In genomic region chr20:29408034-29408695, GRCh38 we compare ENCODE assay signal across 21 cellular contexts.
DNase-seq lines count a peak whose midpoint lies in the region; ATAC-seq lines count a peak whose summit lies in the region.
"Had no signal": no experiment of that assay in that cellular context is flagged by ENCODE, and none has a peak within 500 bp of the region (broad histone marks: within the 10 kb centered on the region; RNA-seq: fewer than 3 reads in every experiment).

No MANE protein-coding gene starts in this region.

- peaks cover 7% of the 10 kb centered on the region for H3K36me3 Mint-ChIP-seq in activated CD4-positive, alpha-beta memory T cell treated with anti-CD3 and anti-CD28 coated beads, Interleukin-2, amount 10 ng/mL, durations not matched to agents 7 days and 5 days (ENCODE audit: low read depth)
- H3K36me3 Mint-ChIP-seq: CD8-positive, alpha-beta T cell had no signal

- no peaks in the 10 kb centered on the region for H3K4me1 Mint-ChIP-seq in stimulated activated naive CD8-positive, alpha-beta T cell treated with anti-CD3 and anti-CD28 coated beads, Interleukin-15, amount 100 ng/mL, for 72 hours
- peaks cover 5% of the 10 kb centered on the region for H3K4me1 Mint-ChIP-seq in activated CD4-positive, alpha-beta memory T cell treated with anti-CD3 and anti-CD28 coated beads, Interleukin-2, amount 10 ng/mL, durations not matched to agents 7 days and 5 days
- H3K4me1 Mint-ChIP-seq: nephron progenitor cell had no signal

- H3K4me3 Mint-ChIP-seq in stimulated activated naive CD8-positive, alpha-beta T cell treated with anti-CD3 and anti-CD28 coated beads, Interleukin-15, amount 100 ng/mL, for 72 hours, result peak overlapping the region in 1 of 2 donors; percentile 64
- H3K4me3 Mint-ChIP-seq in activated CD4-positive, alpha-beta memory T cell treated with anti-CD3 and anti-CD28 coated beads, Interleukin-2, amount 10 ng/mL, durations not matched to agents 7 days and 5 days, result peak overlapping the region; percentile 7
- H3K4me3 Mint-ChIP-seq: CD8-positive, alpha-beta T cell; T-cell had no signal

- no peak overlapping the region for H3K27ac Mint-ChIP-seq in stimulated activated naive CD8-positive, alpha-beta T cell treated with anti-CD3 and anti-CD28 coated beads, Interleukin-15, amount 100 ng/mL, for 72 hours
- H3K27ac Mint-ChIP-seq in activated CD4-positive, alpha-beta memory T cell treated with anti-CD3 and anti-CD28 coated beads, Interleukin-2, amount 10 ng/mL, durations not matched to agents 7 days and 5 days, result no peak overlapping the region
- H3K27ac Mint-ChIP-seq: CD8-positive, alpha-beta T cell; nephron progenitor cell; T-cell had no signal

- peaks cover 16 to 67% of the 10 kb centered on the region in 2 donors for H3K9me3 Mint-ChIP-seq in stimulated activated naive CD8-positive, alpha-beta T cell treated with anti-CD3 and anti-CD28 coated beads, Interleukin-15, amount 100 ng/mL, for 72 hours
- H3K9me3 Mint-ChIP-seq in activated CD4-positive, alpha-beta memory T cell treated with anti-CD3 and anti-CD28 coated beads, Interleukin-2, amount 10 ng/mL, durations not matched to agents 7 days and 5 days, result peaks cover 31% of the 10 kb centered on the region

- POLR2A ChIA-PET in activated CD4-positive, alpha-beta memory T cell treated with anti-CD3 and anti-CD28 coated beads, Interleukin-2, amount 10 ng/mL, durations not matched to agents 7 days and 5 days (lab: Charles Lee), result no interaction called here

- DNase-seq in stimulated activated naive CD8-positive, alpha-beta T cell treated with anti-CD3 and anti-CD28 coated beads, Interleukin-15, amount 100 ng/mL, for 72 hours, result no peak
- no peak for DNase-seq in stimulated activated naive CD8-positive, alpha-beta T cell treated with anti-CD3 and anti-CD28 coated beads, Interleukin-15, Interleukin-2, amounts not matched to agents 100 U/mL and 50 U/mL, for 24 hours
- no peak for DNase-seq in activated CD4-positive, alpha-beta memory T cell treated with anti-CD3 and anti-CD28 coated beads, Interleukin-2, amount 10 ng/mL, durations not matched to agents 7 days and 5 days
- peak; percentile 27 for DNase-seq in iris pigment epithelial cell (ENCODE audit: low read depth)
- no peak for DNase-seq in DMS79 (lab: John Stamatoyannopoulos, UW)
- DNase-seq in HPDE6-E6E7 (ENCODE audit: extremely low spot score), result no peak
- DNase-seq in NCI-H69 (lab: John Stamatoyannopoulos, UW), result no peak
- DNase-seq: activated CD4-positive, alpha-beta T cell treated with anti-CD3 and anti-CD28 coated beads, Interleukin-2, amount 50 U/mL, for 1 hour; CD8-positive, alpha-beta T cell; cerebellar nuclear complex; DND-41; effector CD8-positive, alpha-beta T cell; glutamatergic neuron; midbrain; NCI-H1436 treated with DMSO at 0.1 percent for 48 hours; NCI-H526; nephron progenitor cell; Right ventricle myocardium superior; T-cell had no signal

- CTCF ChIA-PET in activated CD4-positive, alpha-beta memory T cell treated with anti-CD3 and anti-CD28 coated beads, Interleukin-2, amount 10 ng/mL, durations not matched to agents 7 days and 5 days (lab: Charles Lee), result no interaction called here

- H3K27me3 Mint-ChIP-seq in stimulated activated naive CD8-positive, alpha-beta T cell treated with anti-CD3 and anti-CD28 coated beads, Interleukin-15, amount 100 ng/mL, for 72 hours, result peaks cover 28% of the 10 kb centered on the region
- peaks cover 22% of the 10 kb centered on the region for H3K27me3 Mint-ChIP-seq in activated CD4-positive, alpha-beta memory T cell treated with anti-CD3 and anti-CD28 coated beads, Interleukin-2, amount 10 ng/mL, durations not matched to agents 7 days and 5 days

- ATAC-seq in stimulated activated naive CD8-positive, alpha-beta T cell treated with anti-CD3 and anti-CD28 coated beads, Interleukin-15, amount 100 ng/mL, for 72 hours, result peak; percentile 37
- ATAC-seq in stimulated activated naive CD8-positive, alpha-beta T cell treated with anti-CD3 and anti-CD28 coated beads, Interleukin-15, Interleukin-2, amounts not matched to agents 100 U/mL and 50 U/mL, for 24 hours, result no peak
- no peak for ATAC-seq in GM19324 (IDR thresholded peaks at IDR 0.05; ENCODE audit: low FRiP score, unreplicated experiment)
- ATAC-seq: CD8-positive, alpha-beta T cell; left lobe of liver; T-cell had no signal
